Comparison of ENCODE assay signal across 21 cellular contexts in genomic region chr12:84201976-84202375, GRCh38.
"Had no signal": no experiment of that assay in that cellular context is flagged by ENCODE, and none has a peak within 500 bp of the region (broad histone marks: within the 10 kb centered on the region; RNA-seq: fewer than 3 reads in every experiment).

No MANE protein-coding gene starts in this region.

- H3K27ac ChIP-seq: adrenal gland, cardiac muscle cell, hepatocyte, left lung, parathyroid adenoma, tibial nerve, vagina had no signal

- H3K9me3 Mint-ChIP-seq: activated CD4-positive, alpha-beta T cell treated with anti-CD3 and anti-CD28 coated beads, Interleukin-2, amount 10 ng/mL, durations not matched to agents 24 days and 14 days; activated naive CD4-positive, alpha-beta T cell treated with anti-CD3 and anti-CD28 coated beads, Interleukin-2, amount 50 U/mL, for 24 hours had no signal

- H3K27ac Mint-ChIP-seq: activated B cell treated with CpG ODN at 0.5 μM for 24 hours; activated CD4-positive, alpha-beta T cell treated with anti-CD3 and anti-CD28 coated beads, Interleukin-2, amount 10 ng/mL, durations not matched to agents 24 days and 14 days; activated CD8-positive, alpha-beta T cell treated with anti-CD3 and anti-CD28 coated beads, Interleukin-2, amount 10 ng/mL, durations not matched to agents 7 days and 5 days; activated naive CD4-positive, alpha-beta T cell treated with anti-CD3 and anti-CD28 coated beads, Interleukin-2, amount 50 U/mL, for 24 hours; naive B cell had no signal

- H3K27me3 Mint-ChIP-seq: activated B cell treated with CpG ODN at 0.5 μM for 24 hours; activated CD4-positive, alpha-beta T cell treated with anti-CD3 and anti-CD28 coated beads, Interleukin-2, amount 10 ng/mL, durations not matched to agents 24 days and 14 days; activated naive CD4-positive, alpha-beta T cell treated with anti-CD3 and anti-CD28 coated beads, Interleukin-2, amount 50 U/mL, for 24 hours; naive B cell had no signal

- H3K36me3 ChIP-seq: adrenal gland, cardiac muscle cell, left lung, tibial nerve, vagina had no signal

- H3K4me3 Mint-ChIP-seq: activated B cell treated with CpG ODN at 0.5 μM for 24 hours; activated CD4-positive, alpha-beta T cell treated with anti-CD3 and anti-CD28 coated beads, Interleukin-2, amount 10 ng/mL, durations not matched to agents 24 days and 14 days; activated CD8-positive, alpha-beta T cell treated with anti-CD3 and anti-CD28 coated beads, Interleukin-2, amount 10 ng/mL, durations not matched to agents 7 days and 5 days; activated naive CD4-positive, alpha-beta T cell treated with anti-CD3 and anti-CD28 coated beads, Interleukin-2, amount 50 U/mL, for 24 hours; naive B cell had no signal

- ATAC-seq: activated CD8-positive, alpha-beta T cell treated with anti-CD3 and anti-CD28 coated beads, Interleukin-2, amount 10 ng/mL, durations not matched to agents 7 days and 5 days; left lung had no signal

- H3K4me1 ChIP-seq: adrenal gland, left lung, parathyroid adenoma, tibial nerve, vagina had no signal

- DNase-seq: activated B cell treated with CpG ODN at 0.5 μM for 24 hours; activated CD4-positive, alpha-beta T cell treated with anti-CD3 and anti-CD28 coated beads, Interleukin-2, amount 10 ng/mL, durations not matched to agents 24 days and 14 days; activated CD8-positive, alpha-beta memory T cell treated with anti-CD3 and anti-CD28 coated beads, Interleukin-2, amount 50 U/mL, for 4 hours; activated CD8-positive, alpha-beta T cell treated with anti-CD3 and anti-CD28 coated beads, Interleukin-2, amount 10 ng/mL, durations not matched to agents 7 days and 5 days; activated effector memory CD4-positive, alpha-beta T cell treated with anti-CD3 and anti-CD28 coated beads, Interleukin-2, amount 50 U/mL, for 16 hours; activated T-cell treated with anti-CD3 and anti-CD28 coated beads, Interleukin-2, amount 50 U/mL, for 48 hours; adrenal gland; erythroblast; left lung; mammary epithelial cell; naive B cell; stimulated activated CD4-positive, alpha-beta T cell treated with anti-CD3 and anti-CD28 coated beads, Interleukin-15, amount 100 ng/mL, for 24 hours; stimulated activated CD4-positive, alpha-beta T cell treated with anti-CD3 and anti-CD28 coated beads, Interleukin-4, amount 100 ng/mL, for 1 hour; stimulated activated naive CD4-positive, alpha-beta T cell treated with Interleukin-2 at 50 U/mL for 16 hours; substantia nigra had no signal

- H3K9me3 ChIP-seq: adrenal gland, vagina had no signal

- H3K36me3 Mint-ChIP-seq: activated naive CD4-positive, alpha-beta T cell treated with anti-CD3 and anti-CD28 coated beads, Interleukin-2, amount 50 U/mL, for 24 hours; naive B cell had no signal

- H3K4me3 ChIP-seq: adrenal gland, cardiac muscle cell, hepatocyte, left lung, tibial nerve, vagina had no signal

- H3K4me1 Mint-ChIP-seq: activated B cell treated with CpG ODN at 0.5 μM for 24 hours; activated CD4-positive, alpha-beta T cell treated with anti-CD3 and anti-CD28 coated beads, Interleukin-2, amount 10 ng/mL, durations not matched to agents 24 days and 14 days; activated naive CD4-positive, alpha-beta T cell treated with anti-CD3 and anti-CD28 coated beads, Interleukin-2, amount 50 U/mL, for 24 hours; naive B cell had no signal

- H3K27me3 ChIP-seq: adrenal gland, cardiac muscle cell, hepatocyte, left lung, tibial nerve, vagina had no signal
